In the genomic region with DNA sequence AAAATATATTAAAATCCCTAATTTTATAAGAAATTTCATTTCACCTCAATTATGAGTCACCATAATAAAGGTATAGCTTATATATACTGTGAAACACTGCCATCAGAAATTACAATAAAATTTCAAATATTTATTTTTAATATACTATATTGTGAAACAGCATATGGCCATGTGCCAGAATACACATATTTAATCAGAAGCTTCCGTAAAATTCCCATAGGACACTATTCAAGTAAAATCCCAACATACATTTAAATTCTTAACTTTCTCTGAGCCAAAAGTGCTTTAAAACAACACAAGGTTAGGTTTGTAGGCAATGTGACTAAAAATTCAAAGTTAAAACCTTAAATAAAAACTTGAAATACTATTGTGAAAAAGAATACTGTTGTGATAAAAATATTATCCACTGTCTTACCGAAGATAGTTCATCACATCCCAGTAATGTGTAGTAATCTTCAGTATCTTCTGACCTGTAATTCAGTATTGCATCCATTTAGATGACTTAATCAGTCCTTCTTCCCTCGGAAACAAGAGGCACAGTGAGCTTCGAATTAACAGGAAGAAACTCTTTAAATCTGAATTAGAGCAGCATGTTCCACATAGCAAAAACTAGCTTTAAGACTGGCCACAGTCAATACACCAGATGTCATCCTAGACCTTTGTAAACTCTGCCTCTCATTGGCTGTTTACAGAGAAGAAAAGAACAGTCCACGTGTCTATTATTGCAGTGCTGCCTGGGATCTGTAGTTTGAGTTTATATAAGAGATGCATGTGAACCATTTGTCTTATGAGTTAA, we compare ENCODE assay signal across 1 cellular context.
TF ChIP-seq lines count a peak whose summit lies in the region.

TSS of gene DNAJC12 (minus strand) at position 670 of the 796 bp plus-strand sequence. CDS start at position 493, 177 bp downstream.

TF ChIP-seq in HepG2, 621 proteins besides CTCF, POLR2A, EP300 and RAD21 (continued from another document and continues in another):
- TF ChIP-seq HNRNPH1 (optimal IDR thresholded peaks at IDR 0.05; ENCODE audit: low read depth, low read length) (no peak), PCBP1 (IDR thresholded peaks at IDR 0.05; ENCODE audit: borderline replicate concordance, low read depth, low read length) (no peak), ZNF83 (CRISPR knock-in tag; IDR thresholded peaks at IDR 0.05; ENCODE audit: borderline replicate concordance) (no peak), ZKSCAN1 (IDR thresholded peaks at IDR 0.05; ENCODE audit: low read length) (no peak), MXD4 (CRISPR knock-in tag; IDR thresholded peaks at IDR 0.05) (0 out of 2 replicates have a peak, but pooled peaks have one; percentile 46), RNF2 (conservative IDR thresholded peaks at IDR 0.05; ENCODE audit: low read depth) (no peak), SAP130 (CRISPR knock-in tag; IDR thresholded peaks at IDR 0.05; ENCODE audit: low read depth) (peak; percentile 91), TFAP4 (IDR thresholded peaks at IDR 0.05; ENCODE audit: borderline replicate concordance, low read depth) (no peak), POGZ (CRISPR knock-in tag; IDR thresholded peaks at IDR 0.05) (no peak), KMT2B (CRISPR knock-in tag; IDR thresholded peaks at IDR 0.05) (peak; percentile 29; the same call in 1 of the 2 replicates), ZNF234 (CRISPR knock-in tag; conservative IDR thresholded peaks at IDR 0.05) (no peak), HNF1A (IDR thresholded peaks at IDR 0.05; ENCODE audit: low read depth) (no peak), HNF1A (CRISPR knock-in tag; IDR thresholded peaks at IDR 0.05; ENCODE audit: borderline replicate concordance) (no peak), ZNF710 (CRISPR knock-in tag; IDR thresholded peaks at IDR 0.05; ENCODE audit: borderline replicate concordance) (no peak), ZSCAN20 (CRISPR knock-in tag; IDR thresholded peaks at IDR 0.05; ENCODE audit: borderline replicate concordance) (no peak), LCORL (IDR thresholded peaks at IDR 0.05) (no peak), LCORL (CRISPR knock-in tag; IDR thresholded peaks at IDR 0.05) (no peak), RARA (CRISPR knock-in tag; IDR thresholded peaks at IDR 0.05) (no peak), KLF15 (CRISPR knock-in tag; IDR thresholded peaks at IDR 0.05; ENCODE audit: borderline replicate concordance) (no peak), KLF11 (CRISPR knock-in tag; IDR thresholded peaks at IDR 0.05) (no peak), ZFP90 (CRISPR knock-in tag; IDR thresholded peaks at IDR 0.05; ENCODE audit: borderline replicate concordance) (no peak), MIXL1 (CRISPR knock-in tag; IDR thresholded peaks at IDR 0.05) (peak; percentile 72; the same call in 1 of the 2 replicates), ZNF564 (CRISPR knock-in tag; IDR thresholded peaks at IDR 0.05) (no peak), HBP1 (CRISPR knock-in tag; IDR thresholded peaks at IDR 0.05; ENCODE audit: low read depth) (no peak), AKNA (CRISPR knock-in tag; IDR thresholded peaks at IDR 0.05; ENCODE audit: borderline replicate concordance) (no peak)
- TF ChIP-seq, protein P1, sequence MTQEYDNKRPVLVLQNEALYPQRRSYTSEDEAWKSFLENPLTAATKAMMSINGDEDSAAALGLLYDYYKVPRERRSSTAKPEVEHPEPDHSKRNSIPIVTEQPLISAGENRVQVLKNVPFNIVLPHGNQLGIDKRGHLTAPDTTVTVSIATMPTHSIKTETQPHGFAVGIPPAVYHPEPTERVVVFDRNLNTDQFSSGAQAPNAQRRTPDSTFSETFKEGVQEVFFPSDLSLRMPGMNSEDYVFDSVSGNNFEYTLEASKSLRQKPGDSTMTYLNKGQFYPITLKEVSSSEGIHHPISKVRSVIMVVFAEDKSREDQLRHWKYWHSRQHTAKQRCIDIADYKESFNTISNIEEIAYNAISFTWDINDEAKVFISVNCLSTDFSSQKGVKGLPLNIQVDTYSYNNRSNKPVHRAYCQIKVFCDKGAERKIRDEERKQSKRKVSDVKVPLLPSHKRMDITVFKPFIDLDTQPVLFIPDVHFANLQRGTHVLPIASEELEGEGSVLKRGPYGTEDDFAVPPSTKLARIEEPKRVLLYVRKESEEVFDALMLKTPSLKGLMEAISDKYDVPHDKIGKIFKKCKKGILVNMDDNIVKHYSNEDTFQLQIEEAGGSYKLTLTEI (CRISPR knock-in tag; conservative IDR thresholded peaks at IDR 0.05) = no peak
- TF ChIP-seq, protein P2, sequence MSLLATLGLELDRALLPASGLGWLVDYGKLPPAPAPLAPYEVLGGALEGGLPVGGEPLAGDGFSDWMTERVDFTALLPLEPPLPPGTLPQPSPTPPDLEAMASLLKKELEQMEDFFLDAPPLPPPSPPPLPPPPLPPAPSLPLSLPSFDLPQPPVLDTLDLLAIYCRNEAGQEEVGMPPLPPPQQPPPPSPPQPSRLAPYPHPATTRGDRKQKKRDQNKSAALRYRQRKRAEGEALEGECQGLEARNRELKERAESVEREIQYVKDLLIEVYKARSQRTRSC (CRISPR knock-in tag; IDR thresholded peaks at IDR 0.05; ENCODE audit: low read depth) = no peak
- TF ChIP-seq, protein P3, sequence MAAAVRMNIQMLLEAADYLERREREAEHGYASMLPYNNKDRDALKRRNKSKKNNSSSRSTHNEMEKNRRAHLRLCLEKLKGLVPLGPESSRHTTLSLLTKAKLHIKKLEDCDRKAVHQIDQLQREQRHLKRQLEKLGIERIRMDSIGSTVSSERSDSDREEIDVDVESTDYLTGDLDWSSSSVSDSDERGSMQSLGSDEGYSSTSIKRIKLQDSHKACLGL (CRISPR knock-in tag; IDR thresholded peaks at IDR 0.05) = no peak
- TF ChIP-seq, protein P4, sequence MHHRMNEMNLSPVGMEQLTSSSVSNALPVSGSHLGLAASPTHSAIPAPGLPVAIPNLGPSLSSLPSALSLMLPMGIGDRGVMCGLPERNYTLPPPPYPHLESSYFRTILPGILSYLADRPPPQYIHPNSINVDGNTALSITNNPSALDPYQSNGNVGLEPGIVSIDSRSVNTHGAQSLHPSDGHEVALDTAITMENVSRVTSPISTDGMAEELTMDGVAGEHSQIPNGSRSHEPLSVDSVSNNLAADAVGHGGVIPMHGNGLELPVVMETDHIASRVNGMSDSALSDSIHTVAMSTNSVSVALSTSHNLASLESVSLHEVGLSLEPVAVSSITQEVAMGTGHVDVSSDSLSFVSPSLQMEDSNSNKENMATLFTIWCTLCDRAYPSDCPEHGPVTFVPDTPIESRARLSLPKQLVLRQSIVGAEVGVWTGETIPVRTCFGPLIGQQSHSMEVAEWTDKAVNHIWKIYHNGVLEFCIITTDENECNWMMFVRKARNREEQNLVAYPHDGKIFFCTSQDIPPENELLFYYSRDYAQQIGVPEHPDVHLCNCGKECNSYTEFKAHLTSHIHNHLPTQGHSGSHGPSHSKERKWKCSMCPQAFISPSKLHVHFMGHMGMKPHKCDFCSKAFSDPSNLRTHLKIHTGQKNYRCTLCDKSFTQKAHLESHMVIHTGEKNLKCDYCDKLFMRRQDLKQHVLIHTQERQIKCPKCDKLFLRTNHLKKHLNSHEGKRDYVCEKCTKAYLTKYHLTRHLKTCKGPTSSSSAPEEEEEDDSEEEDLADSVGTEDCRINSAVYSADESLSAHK (CRISPR knock-in tag; IDR thresholded peaks at IDR 0.05; ENCODE audit: borderline replicate concordance) = no peak
- TF ChIP-seq, protein P5, sequence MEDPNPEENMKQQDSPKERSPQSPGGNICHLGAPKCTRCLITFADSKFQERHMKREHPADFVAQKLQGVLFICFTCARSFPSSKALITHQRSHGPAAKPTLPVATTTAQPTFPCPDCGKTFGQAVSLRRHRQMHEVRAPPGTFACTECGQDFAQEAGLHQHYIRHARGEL (CRISPR knock-in tag; IDR thresholded peaks at IDR 0.05) = no peak
